15 cellular contexts compared by ENCODE assay signal in the genomic region with DNA sequence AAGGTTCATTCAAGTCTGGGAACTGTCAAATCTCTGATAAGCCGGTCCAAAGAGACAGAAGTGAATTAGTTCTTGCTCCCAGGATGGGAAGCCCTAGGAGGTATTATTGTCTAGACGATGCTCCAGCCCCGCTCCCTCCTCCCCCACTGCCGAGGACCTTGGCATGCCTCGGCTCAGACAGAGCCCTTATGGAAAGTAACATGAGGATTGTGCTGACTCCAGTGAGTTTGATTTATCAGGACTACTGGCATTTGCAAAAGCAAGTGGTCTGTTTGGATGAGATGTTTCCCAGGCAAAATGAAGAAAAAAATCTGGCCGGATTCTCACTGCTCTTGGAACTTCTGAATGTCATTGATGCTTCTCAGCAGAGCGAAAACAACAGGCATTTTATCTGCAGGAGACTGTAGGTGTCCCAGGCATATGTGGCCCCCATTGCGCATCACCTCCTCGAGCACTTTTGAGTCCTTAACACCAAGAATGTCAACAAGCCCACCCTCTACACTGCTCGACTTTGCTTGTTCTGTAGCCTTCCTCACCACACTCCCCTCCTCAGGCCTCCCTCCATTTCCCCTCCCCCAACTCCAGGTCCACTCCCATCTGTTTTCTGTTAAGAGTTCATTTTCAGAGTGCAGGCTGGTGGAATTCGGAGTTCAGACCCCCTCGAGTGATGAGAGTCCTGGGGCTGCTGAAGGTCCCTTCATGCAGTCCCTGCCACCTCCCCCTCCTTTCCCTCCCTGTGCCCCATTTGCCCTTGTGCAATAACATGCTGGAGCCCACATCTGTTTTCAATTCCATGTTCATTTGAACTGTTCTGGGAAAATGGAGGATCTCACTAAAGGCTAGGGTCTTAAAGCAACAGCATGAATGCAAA.
DNase-seq lines count a peak whose midpoint lies in the region; ATAC-seq and TF ChIP-seq lines count a peak whose summit lies in the region.
"Had no signal": no experiment of that assay in that cellular context is flagged by ENCODE, and none has a peak within 500 bp of the region (broad histone marks: within the 10 kb centered on the region; RNA-seq: fewer than 3 reads in every experiment).

No MANE protein-coding gene starts in this region.

- no peaks in the 10 kb centered on the region for H3F3A ChIP-seq in neural progenitor cell (ENCODE audit: low read depth)

- peaks cover 6% of the 10 kb centered on the region for H3K27me3 Mint-ChIP-seq in neural progenitor cell (ENCODE audit: insufficient read depth, low read depth)
- peaks cover 4% of the 10 kb centered on the region for H3K27me3 Mint-ChIP-seq in activated T-helper 2 cell treated with anti-CD3 and anti-CD28 coated beads, Interferon-gamma antibody, Interleukin-2, Interleukin-4, amounts not matched to agents 10 μg/mL and 5 μg/mL and 100 μg/mL, durations not matched to agents 14 hours and 24 hours and 36 hours (ENCODE audit: low read depth)

- H3K4me1 ChIP-seq in right atrium auricular region (no peaks in the 10 kb centered on the region), neural progenitor cell (peaks cover 9% of the 10 kb centered on the region), spleen (no peaks in the 10 kb centered on the region)
- H3K4me1 ChIP-seq: Caco-2, right lobe of liver had no signal

- H3K9ac ChIP-seq in neural progenitor cell: no peak overlapping the region

- H3K4me2 ChIP-seq in neural progenitor cell: peak overlapping the region; percentile 25

- no peaks in the 10 kb centered on the region for H3K36me3 ChIP-seq in right atrium auricular region
- no peaks in the 10 kb centered on the region for H3K36me3 ChIP-seq in neural progenitor cell
- no peaks in the 10 kb centered on the region for H3K36me3 ChIP-seq in spleen
- H3K36me3 ChIP-seq: right lobe of liver had no signal

- DNase-seq in Right ventricle myocardium superior (peak; percentile 54), right atrium auricular region (ENCODE audit: low spot score) (no peak), fibroblast of pulmonary artery (ENCODE audit: low read depth) (peak; percentile 38), neural progenitor cell (ENCODE audit: low spot score) (peak; percentile 9), spleen (no peak)
- no peak for DNase-seq in activated T-helper 2 cell treated with anti-CD3 and anti-CD28 coated beads, Interferon-gamma antibody, Interleukin-2, Interleukin-4, amounts not matched to agents 10 μg/mL and 5 μg/mL and 100 μg/mL, durations not matched to agents 14 hours and 24 hours and 36 hours (ENCODE audit: low spot score)
- DNase-seq: activated CD4-positive, alpha-beta T cell treated with anti-CD3 and anti-CD28 coated beads, Interleukin-2, amount 50 U/mL, for 48 hours; activated effector memory CD4-positive, alpha-beta T cell treated with Interleukin-2 at 50 U/mL for 16 hours; Caco-2; NCI-H1694; right lobe of liver; RPMI8226 had no signal

- H3K9me3 ChIP-seq in right atrium auricular region (no peaks in the 10 kb centered on the region), neural progenitor cell (ENCODE audit: low read depth) (no peaks in the 10 kb centered on the region), spleen (no peaks in the 10 kb centered on the region)
- H3K9me3 ChIP-seq: Caco-2, right lobe of liver had no signal

- H3K27me3 ChIP-seq in right atrium auricular region: no peaks in the 10 kb centered on the region
- no peaks in the 10 kb centered on the region for H3K27me3 ChIP-seq in neural progenitor cell
- no peaks in the 10 kb centered on the region for H3K27me3 ChIP-seq in spleen (replicated peaks in 1 of 7)
- H3K27me3 ChIP-seq: right lobe of liver had no signal

- H3K27ac ChIP-seq in right atrium auricular region (no peak overlapping the region), neural progenitor cell (no peak overlapping the region), spleen (peak overlapping the region in 1 of 8 donors; percentile 15)
- H3K27ac ChIP-seq: right lobe of liver had no signal

- H3K36me3 Mint-ChIP-seq in neural progenitor cell: no peaks in the 10 kb centered on the region
- H3K36me3 Mint-ChIP-seq in activated T-helper 2 cell treated with anti-CD3 and anti-CD28 coated beads, Interferon-gamma antibody, Interleukin-2, Interleukin-4, amounts not matched to agents 10 μg/mL and 5 μg/mL and 100 μg/mL, durations not matched to agents 14 hours and 24 hours and 36 hours (ENCODE audit: low read depth): no peaks in the 10 kb centered on the region

- peak overlapping the region; percentile 3 for H2AFZ ChIP-seq in neural progenitor cell (replicated peaks)

- peak; percentile 82 for ATAC-seq in Right ventricle myocardium superior (ENCODE audit: poor library complexity)
- no peak for ATAC-seq in HG03354 (IDR thresholded peaks at IDR 0.05; ENCODE audit: poor library complexity, severe bottlenecking, unreplicated experiment)
- no peak for ATAC-seq in HG03571 (IDR thresholded peaks at IDR 0.05; ENCODE audit: unreplicated experiment)
- ATAC-seq: K562 had no signal

- no peaks in the 10 kb centered on the region for H3K9me3 Mint-ChIP-seq in neural progenitor cell
- no peaks in the 10 kb centered on the region for H3K9me3 Mint-ChIP-seq in activated T-helper 2 cell treated with anti-CD3 and anti-CD28 coated beads, Interferon-gamma antibody, Interleukin-2, Interleukin-4, amounts not matched to agents 10 μg/mL and 5 μg/mL and 100 μg/mL, durations not matched to agents 14 hours and 24 hours and 36 hours

- no peak for TF ChIP-seq CTCF in right atrium auricular region (IDR thresholded peaks at IDR 0.05)
- TF ChIP-seq CTCF in fibroblast of pulmonary artery (IDR thresholded peaks at IDR 0.05; ENCODE audit: low read length, missing control alignments): no peak
- TF ChIP-seq CTCF in neural progenitor cell (IDR thresholded peaks at IDR 0.05): no peak
- TF ChIP-seq CTCF in spleen (IDR thresholded peaks at IDR 0.05 in 8 of 11, conservative IDR thresholded peaks at IDR 0.05 in 3 of 11): no peak

- TF ChIP-seq POLR2A in spleen (IDR thresholded peaks at IDR 0.05): no peak

- 78 to 85% (median 79%) methylated on average over 12 of the region's 12 CpGs for WGBS in spleen, 5 donors

- peak overlapping the region; percentile 16 for H3K27ac Mint-ChIP-seq in neural progenitor cell
- H3K27ac Mint-ChIP-seq in activated T-helper 2 cell treated with anti-CD3 and anti-CD28 coated beads, Interferon-gamma antibody, Interleukin-2, Interleukin-4, amounts not matched to agents 10 μg/mL and 5 μg/mL and 100 μg/mL, durations not matched to agents 14 hours and 24 hours and 36 hours: no peak overlapping the region

- H3K4me3 ChIP-seq in right atrium auricular region: no peak overlapping the region
- H3K4me3 ChIP-seq in fibroblast of pulmonary artery (replicated peaks; ENCODE audit: low read depth, low read length): no peak overlapping the region
- H3K4me3 ChIP-seq in neural progenitor cell: no peak overlapping the region
- H3K4me3 ChIP-seq in spleen: no peak overlapping the region
- H3K4me3 ChIP-seq: K562, right lobe of liver had no signal

- H3K4me3 Mint-ChIP-seq in neural progenitor cell: no peak overlapping the region
- no peak overlapping the region for H3K4me3 Mint-ChIP-seq in activated T-helper 2 cell treated with anti-CD3 and anti-CD28 coated beads, Interferon-gamma antibody, Interleukin-2, Interleukin-4, amounts not matched to agents 10 μg/mL and 5 μg/mL and 100 μg/mL, durations not matched to agents 14 hours and 24 hours and 36 hours (ENCODE audit: low read depth)

- intact Hi-C loops in Right ventricle myocardium superior (cut with DNase I) (no loop called here), spleen (cut with DNase I; ENCODE audit: low total_unique reads) (no loop called here)
- intact Hi-C loops in activated T-helper 2 cell treated with anti-CD3 and anti-CD28 coated beads, Interferon-gamma antibody, Interleukin-2, Interleukin-4, amounts not matched to agents 10 μg/mL and 5 μg/mL and 100 μg/mL, durations not matched to agents 14 hours and 24 hours and 36 hours (cut with micrococcal nuclease): no loop called here

- no peaks in the 10 kb centered on the region for H4K20me1 ChIP-seq in neural progenitor cell (ENCODE audit: low read depth)

- H3K4me1 Mint-ChIP-seq in neural progenitor cell: peaks cover 11% of the 10 kb centered on the region
- H3K4me1 Mint-ChIP-seq in activated T-helper 2 cell treated with anti-CD3 and anti-CD28 coated beads, Interferon-gamma antibody, Interleukin-2, Interleukin-4, amounts not matched to agents 10 μg/mL and 5 μg/mL and 100 μg/mL, durations not matched to agents 14 hours and 24 hours and 36 hours (ENCODE audit: low read depth): peaks cover 1% of the 10 kb centered on the region

- H3K79me2 ChIP-seq in neural progenitor cell (ENCODE audit: low read depth): no peaks in the 10 kb centered on the region

Comparison
In these comparisons a context has a peak if more than half of its experiments do, and no peak if none do; other contexts are left out.
1. DNase-seq: peak in Right ventricle myocardium superior (single experiment), fibroblast of pulmonary artery (single experiment) and neural progenitor cell (single experiment); none in right atrium auricular region (single experiment), activated T-helper 2 cell treated with anti-CD3 and anti-CD28 coated beads, Interferon-gamma antibody, Interleukin-2, Interleukin-4, amounts not matched to agents 10 μg/mL and 5 μg/mL and 100 μg/mL, durations not matched to agents 14 hours and 24 hours and 36 hours (single experiment) and spleen (single experiment).